Comparison of ENCODE assay signal across 15 cellular contexts in the genomic region with DNA sequence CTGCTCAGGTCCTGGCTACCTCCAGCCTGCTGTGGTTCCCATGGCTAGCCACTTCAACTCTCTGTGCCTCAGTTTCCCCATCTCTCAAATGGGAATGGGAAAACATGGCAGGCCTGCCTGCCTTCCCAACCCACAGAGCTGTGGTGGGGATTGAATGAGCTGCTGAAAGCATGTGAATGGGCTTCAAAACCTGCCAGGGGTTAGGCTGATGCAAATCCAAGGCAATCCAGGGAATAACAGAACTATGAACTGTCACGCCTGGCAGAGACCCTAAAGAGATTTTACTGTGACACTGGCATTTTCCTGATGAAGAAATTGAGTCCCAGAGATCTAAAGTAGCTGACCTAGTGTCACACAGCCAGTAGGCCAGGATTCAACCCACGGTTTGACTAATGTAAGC. TPM values are rescaled to one million over a fixed set of nuclear protein-coding genes. Genes with fewer than 3 reads are reported as not detected.
DNase-seq lines count a peak whose midpoint lies in the region; ATAC-seq and TF ChIP-seq lines count a peak whose summit lies in the region.
"Had no signal": no experiment of that assay in that cellular context is flagged by ENCODE, and none has a peak within 500 bp of the region (broad histone marks: within the 10 kb centered on the region; RNA-seq: fewer than 3 reads in every experiment).

No MANE protein-coding gene starts in this region.

- H3K14ac ChIP-seq in mesenchymal stem cell (ENCODE audit: low read length in 2 of 2), result peak overlapping the region in 1 of 2 experiments; percentile 62

- H3K79me1 ChIP-seq in mesenchymal stem cell (replicated peaks; ENCODE audit: low read length, poor library complexity, severe bottlenecking), result no peaks in the 10 kb centered on the region

- no peak overlapping the region for H4K8ac ChIP-seq in mesenchymal stem cell (ENCODE audit: low read length)

- H3K9me3 Mint-ChIP-seq in CD14-positive monocyte, result no peaks in the 10 kb centered on the region

- no peak for ATAC-seq in omental fat pad (ENCODE audit: low FRiP score)

- H2AK5ac ChIP-seq in mesenchymal stem cell (ENCODE audit: low read length, severe bottlenecking), result no peak overlapping the region

- 40% methylated on average over 2 of the region's 2 CpGs for WGBS in mesenchymal stem cell

- no peak overlapping the region for H2BK120ac ChIP-seq in mesenchymal stem cell (ENCODE audit: low read depth, low read length)

- peaks cover 2 to 7% (median 5%) of the 10 kb centered on the region in 3 donors for H3K27me3 Mint-ChIP-seq in CD14-positive monocyte (ENCODE audit: low read depth in 3 of 3)

- TF ChIP-seq CTCF in AG10803 (conservative IDR thresholded peaks at IDR 0.05; ENCODE audit: low read length) (no peak), CD14-positive monocyte (IDR thresholded peaks at IDR 0.05) (no peak), ascending aorta (IDR thresholded peaks at IDR 0.05) (no peak), omental fat pad (IDR thresholded peaks at IDR 0.05) (no peak)

- no peak overlapping the region for H3K27ac Mint-ChIP-seq in CD14-positive monocyte

- H3K9me3 ChIP-seq in mesenchymal stem cell (ENCODE audit: control insufficient read depth, low read length) (no peaks in the 10 kb centered on the region), ascending aorta (no peaks in the 10 kb centered on the region)

- H2BK5ac ChIP-seq in mesenchymal stem cell (ENCODE audit: low read depth, low read length, poor library complexity, severe bottlenecking), result no peak overlapping the region

- H3K4ac ChIP-seq in mesenchymal stem cell (ENCODE audit: low read depth in 1 of 2, low read length in 2 of 2), result no peak overlapping the region

- no peak overlapping the region for H3K9ac ChIP-seq in mesenchymal stem cell (ENCODE audit: low read length)
- H3K9ac ChIP-seq: KMS-11 had no signal

- H3K4me2 ChIP-seq in mesenchymal stem cell (ENCODE audit: low read length, poor library complexity, severe bottlenecking), result no peak overlapping the region
- H3K4me2 ChIP-seq: KMS-11 had no signal

- H3K27ac ChIP-seq in mesenchymal stem cell (ENCODE audit: low read length, poor library complexity, severe bottlenecking) (no peak overlapping the region), ascending aorta (no peak overlapping the region)
- H3K27ac ChIP-seq: KMS-11 had no signal

- no peaks in the 10 kb centered on the region for H3K4me1 Mint-ChIP-seq in CD14-positive monocyte

- H3K36me3 ChIP-seq in mesenchymal stem cell (ENCODE audit: control insufficient read depth in 1 of 2, insufficient read depth in 2 of 2, low read depth in 1 of 2, low read length in 2 of 2), result no peaks in the 10 kb centered on the region
- no peaks in the 10 kb centered on the region for H3K36me3 ChIP-seq in ascending aorta

- peak overlapping the region; percentile 14 for H4K91ac ChIP-seq in mesenchymal stem cell (ENCODE audit: low read length)

- intact Hi-C loops in CD14-positive monocyte (cut with micrococcal nuclease) (no loop called here), ascending aorta (cut with DNase I) (no loop called here)

- no peaks in the 10 kb centered on the region for H3K36me3 Mint-ChIP-seq in CD14-positive monocyte

- H2BK15ac ChIP-seq in mesenchymal stem cell (ENCODE audit: low read depth, poor library complexity, severe bottlenecking), result no peak overlapping the region

- no peak overlapping the region for H2AFZ ChIP-seq in mesenchymal stem cell (ENCODE audit: low read depth, low read length)

- H3K4me3 ChIP-seq in AG10803 (ENCODE audit: low read length) (no peak overlapping the region), mesenchymal stem cell (ENCODE audit: insufficient read depth in 1 of 2, low read depth in 1 of 2, low read length in 2 of 2) (no peak overlapping the region), ascending aorta (no peak overlapping the region)

- no peak overlapping the region for H3K18ac ChIP-seq in mesenchymal stem cell (ENCODE audit: low read depth in 1 of 2, low read length in 2 of 2)

- H3K23ac ChIP-seq in mesenchymal stem cell (ENCODE audit: low read length in 2 of 2), result no peak overlapping the region

- H3K4me3 Mint-ChIP-seq in CD14-positive monocyte, result no peak overlapping the region

- peak; percentile 46 for DNase-seq in AG10803 (ENCODE audit: low read depth)
- peak; percentile 9 for DNase-seq in CD14-positive monocyte (ENCODE audit: low spot score)
- DNase-seq in SW480 (ENCODE audit: low spot score), result peak; percentile 59
- no peak for DNase-seq in mesenchymal stem cell
- DNase-seq in ascending aorta (ENCODE audit: low spot score in 2 of 2), result no peak
- no peak for DNase-seq in omental fat pad (ENCODE audit: low spot score)
- DNase-seq in NCI-H510A (lab: John Stamatoyannopoulos, UW), result no peak
- DNase-seq: COR-L47, DMS153, MM.1S, NCI-H1105, NCI-H187, NCI-H446 treated with DMSO at 0.1 percent for 48 hours, SHP77 had no signal

- H2BK12ac ChIP-seq in mesenchymal stem cell (ENCODE audit: low read length in 2 of 2), result no peak overlapping the region

- H3K4me1 ChIP-seq in mesenchymal stem cell (ENCODE audit: control insufficient read depth, insufficient read depth, low read depth, low read length), result peaks cover 7% of the 10 kb centered on the region
- H3K4me1 ChIP-seq in ascending aorta, result no peaks in the 10 kb centered on the region

- H3K27me3 ChIP-seq in mesenchymal stem cell (ENCODE audit: control insufficient read depth in 1 of 2, insufficient read depth in 1 of 2, low read length in 2 of 2) (peaks cover 0 to 13% of the 10 kb centered on the region in 2 experiments), ascending aorta (no peaks in the 10 kb centered on the region)

RNA-seq across cellular contexts. Expression of a gene that starts 29.9 kb away (rescaled TPM):
- under 1 TPM; 0.83 to 0.84 TPM for polyA plus RNA-seq in CD14-positive monocyte
- polyA plus RNA-seq in mesenchymal stem cell (2013, experiment 1 of 2), result 1.4 TPM
- polyA plus RNA-seq in mesenchymal stem cell (2013, experiment 2 of 2), result 1.4 TPM
- total RNA-seq in ascending aorta (12.1 TPM), omental fat pad (1 to 10 TPM; 1.6 to 4.3 (median 2.7) TPM)

Comparison
In these comparisons a context has a peak if more than half of its experiments do, and no peak if none do; other contexts are left out.
1. DNase-seq: peak in AG10803 (single experiment), CD14-positive monocyte (single experiment) and SW480 (single experiment); none in mesenchymal stem cell (single experiment), ascending aorta (0 of 2), omental fat pad (single experiment) and NCI-H510A (single experiment).